Comparison of ENCODE assay signal across 11 cellular contexts in genomic region chr17:64741924-64742670, GRCh38.
DNase-seq lines count a peak whose midpoint lies in the region; ATAC-seq, FAIRE-seq and TF ChIP-seq lines count a peak whose summit lies in the region.
"Had no signal": no experiment of that assay in that cellular context is flagged by ENCODE, and none has a peak within 500 bp of the region (broad histone marks: within the 10 kb centered on the region; RNA-seq: fewer than 3 reads in every experiment).

No MANE protein-coding gene starts in this region.

- H3K36me3 Mint-ChIP-seq in astrocyte (ENCODE audit: low read depth, unreplicated experiment): no peaks in the 10 kb centered on the region
- no peaks in the 10 kb centered on the region for H3K36me3 Mint-ChIP-seq in stimulated activated memory B cell treated with anti-CD40 and anti-IgM and Interleukin-4, amounts not matched to agents 10 μg/mL and 1 μg/mL and 100 μg/mL, for 72 hours
- no peaks in the 10 kb centered on the region for H3K36me3 Mint-ChIP-seq in naive thymus-derived CD8-positive, alpha-beta T cell

- H3K9ac ChIP-seq in astrocyte (ENCODE audit: low read length): no peak overlapping the region
- H3K9ac ChIP-seq in skeletal muscle satellite cell (ENCODE audit: low read depth, low read length): peak overlapping the region; percentile 61

- H3K4me2 ChIP-seq in astrocyte (ENCODE audit: low read length) (no peak overlapping the region), skeletal muscle satellite cell (ENCODE audit: low read length) (peak overlapping the region; percentile 40)

- peak overlapping the region; percentile 75 for H3K27ac Mint-ChIP-seq in astrocyte (ENCODE audit: unreplicated experiment)
- H3K27ac Mint-ChIP-seq in stimulated activated memory B cell treated with anti-CD40 and anti-IgM and Interleukin-4, amounts not matched to agents 10 μg/mL and 1 μg/mL and 100 μg/mL, for 72 hours: no peak overlapping the region
- H3K27ac Mint-ChIP-seq in naive thymus-derived CD8-positive, alpha-beta T cell: no peak overlapping the region
- H3K27ac Mint-ChIP-seq: T-helper 1 cell treated with Interleukin-12 subunit alpha and Interleukin-12 subunit beta and Interleukin-4 antibody, amounts not matched to agents 30 μg/mL and 1 μg/mL, for 36 hours had no signal

- H3K27me3 Mint-ChIP-seq in astrocyte (ENCODE audit: low read depth, unreplicated experiment): no peaks in the 10 kb centered on the region
- H3K27me3 Mint-ChIP-seq in stimulated activated memory B cell treated with anti-CD40 and anti-IgM and Interleukin-4, amounts not matched to agents 10 μg/mL and 1 μg/mL and 100 μg/mL, for 72 hours: no peaks in the 10 kb centered on the region
- no peaks in the 10 kb centered on the region for H3K27me3 Mint-ChIP-seq in naive thymus-derived CD8-positive, alpha-beta T cell

- no peaks in the 10 kb centered on the region for H3K9me3 Mint-ChIP-seq in astrocyte (ENCODE audit: unreplicated experiment)
- no peaks in the 10 kb centered on the region for H3K9me3 Mint-ChIP-seq in stimulated activated memory B cell treated with anti-CD40 and anti-IgM and Interleukin-4, amounts not matched to agents 10 μg/mL and 1 μg/mL and 100 μg/mL, for 72 hours
- no peaks in the 10 kb centered on the region for H3K9me3 Mint-ChIP-seq in naive thymus-derived CD8-positive, alpha-beta T cell
- H3K9me3 Mint-ChIP-seq: T-helper 1 cell treated with Interleukin-12 subunit alpha and Interleukin-12 subunit beta and Interleukin-4 antibody, amounts not matched to agents 30 μg/mL and 1 μg/mL, for 36 hours had no signal

- H3K4me1 ChIP-seq in astrocyte (ENCODE audit: insufficient read depth, low read length) (peaks cover 23% of the 10 kb centered on the region), skeletal muscle satellite cell (ENCODE audit: control insufficient read depth, insufficient read depth, low read length) (peaks cover 39% of the 10 kb centered on the region)

- POLR2A ChIA-PET in naive thymus-derived CD8-positive, alpha-beta T cell (lab: Charles Lee): no interaction called here

- H3K4me1 Mint-ChIP-seq in astrocyte (ENCODE audit: low read depth, unreplicated experiment): peaks cover 27% of the 10 kb centered on the region
- H3K4me1 Mint-ChIP-seq in stimulated activated memory B cell treated with anti-CD40 and anti-IgM and Interleukin-4, amounts not matched to agents 10 μg/mL and 1 μg/mL and 100 μg/mL, for 72 hours: peaks cover 10% of the 10 kb centered on the region
- H3K4me1 Mint-ChIP-seq in naive thymus-derived CD8-positive, alpha-beta T cell: peaks cover 4 to 19% (median 8%) of the 10 kb centered on the region in 4 donors

- H4K20me1 ChIP-seq in astrocyte (ENCODE audit: insufficient read depth, low read length): no peaks in the 10 kb centered on the region

- intact Hi-C loops in left ventricle myocardium superior (cut with micrococcal nuclease): no loop called here

- H3K79me2 ChIP-seq in astrocyte (ENCODE audit: insufficient read depth, low read length): no peaks in the 10 kb centered on the region

- no peak overlapping the region for H3K27ac ChIP-seq in astrocyte (ENCODE audit: low read depth, low read length)

- no peak for FAIRE-seq in astrocyte (lab: Jason Lieb, UNC)

- H2AFZ ChIP-seq in astrocyte (ENCODE audit: low read depth, low read length): no peak overlapping the region

- TF ChIP-seq CTCF in astrocyte (IDR thresholded peaks at IDR 0.05; ENCODE audit: insufficient read depth, low read depth, low read length): no peak

- H3K4me3 ChIP-seq in astrocyte (ENCODE audit: insufficient read depth, low read depth, low read length): no peak overlapping the region
- H3K4me3 ChIP-seq in skeletal muscle satellite cell (ENCODE audit: low read length): no peak overlapping the region

- H3K27me3 ChIP-seq in astrocyte (ENCODE audit: insufficient read depth, low read length): no peaks in the 10 kb centered on the region
- H3K27me3 ChIP-seq in skeletal muscle satellite cell (ENCODE audit: control insufficient read depth, insufficient read depth, low read length): no peaks in the 10 kb centered on the region
- H3K27me3 ChIP-seq: brain microvascular endothelial cell had no signal

- peak; percentile 84 for ATAC-seq in left ventricle myocardium superior
- no peak for ATAC-seq in stimulated activated memory B cell treated with anti-CD40 and anti-IgM and Interleukin-4, amounts not matched to agents 10 μg/mL and 1 μg/mL and 100 μg/mL, for 72 hours
- ATAC-seq in HG03159 (IDR thresholded peaks at IDR 0.05; ENCODE audit: unreplicated experiment): no peak
- no peak for ATAC-seq in naive thymus-derived CD8-positive, alpha-beta T cell

- H3K9me3 ChIP-seq in astrocyte (ENCODE audit: insufficient read depth, low read depth, low read length) (no peaks in the 10 kb centered on the region), skeletal muscle satellite cell (replicated peaks; ENCODE audit: low read length) (no peaks in the 10 kb centered on the region)

- peak overlapping the region; percentile 60 for H3K4me3 Mint-ChIP-seq in astrocyte (ENCODE audit: unreplicated experiment)
- no peak overlapping the region for H3K4me3 Mint-ChIP-seq in stimulated activated memory B cell treated with anti-CD40 and anti-IgM and Interleukin-4, amounts not matched to agents 10 μg/mL and 1 μg/mL and 100 μg/mL, for 72 hours
- no peak overlapping the region for H3K4me3 Mint-ChIP-seq in naive thymus-derived CD8-positive, alpha-beta T cell
- H3K4me3 Mint-ChIP-seq: T-helper 1 cell treated with Interleukin-12 subunit alpha and Interleukin-12 subunit beta and Interleukin-4 antibody, amounts not matched to agents 30 μg/mL and 1 μg/mL, for 36 hours had no signal

- peak; percentile 46 for DNase-seq in Daoy (ENCODE audit: low read depth)
- DNase-seq in astrocyte (ENCODE audit: low read depth): peak; percentile 67
- peak; percentile 71 for DNase-seq in left ventricle myocardium superior
- DNase-seq in T-helper 2 cell: no peak
- DNase-seq in naive thymus-derived CD8-positive, alpha-beta T cell: no peak
- DNase-seq: brain microvascular endothelial cell, NCI-H524 treated with DMSO at 0.1 percent for 48 hours had no signal

- H3K36me3 ChIP-seq in astrocyte (ENCODE audit: insufficient read depth, low read length): no peaks in the 10 kb centered on the region
- no peaks in the 10 kb centered on the region for H3K36me3 ChIP-seq in skeletal muscle satellite cell (ENCODE audit: insufficient read depth, low read length)
- H3K36me3 ChIP-seq: brain microvascular endothelial cell had no signal

Comparison
In these comparisons a context has a peak if more than half of its experiments do, and no peak if none do; other contexts are left out.
1. DNase-seq: peak in Daoy (single experiment), astrocyte (single experiment) and left ventricle myocardium superior (single experiment); none in T-helper 2 cell (0 of 5) and naive thymus-derived CD8-positive, alpha-beta T cell (0 of 10).